1 cellular context compared by ENCODE assay signal in the genomic region with DNA sequence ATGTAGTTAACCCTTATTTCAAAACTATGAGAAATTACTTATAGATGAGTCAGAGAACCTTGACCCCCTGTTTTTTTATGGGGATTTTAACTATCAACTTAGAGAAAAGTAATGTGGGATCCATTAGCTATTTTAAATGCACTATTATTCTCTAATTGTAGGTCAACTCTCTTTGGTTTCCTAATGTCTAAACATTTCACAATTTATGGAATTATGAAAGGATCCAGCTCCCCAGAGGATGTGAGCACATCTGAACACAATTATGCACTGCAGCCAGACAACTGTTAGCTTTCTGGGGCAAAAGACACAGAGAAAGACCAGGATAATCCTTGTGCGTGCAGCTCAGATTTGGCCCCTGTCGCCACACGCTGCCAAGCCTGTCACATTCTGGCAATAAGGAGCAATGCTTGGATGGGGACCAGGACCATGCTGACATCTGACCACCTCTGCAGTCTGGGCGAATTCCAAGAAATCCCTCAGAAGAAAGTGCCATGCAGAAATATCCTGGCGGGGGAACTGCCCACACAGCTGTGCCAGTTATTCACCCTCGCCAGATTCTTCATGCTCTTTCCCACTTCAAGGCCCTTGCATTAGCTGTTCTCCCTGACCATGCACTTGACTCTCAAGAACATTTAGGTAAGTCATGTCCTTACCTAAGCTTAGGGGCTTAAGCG.
TF ChIP-seq lines count a peak whose summit lies in the region.

No MANE protein-coding gene starts in this region.

TF ChIP-seq in IMR-90, 13 proteins besides CTCF, POLR2A, EP300 and RAD21:
- TF ChIP-seq, protein P1, sequence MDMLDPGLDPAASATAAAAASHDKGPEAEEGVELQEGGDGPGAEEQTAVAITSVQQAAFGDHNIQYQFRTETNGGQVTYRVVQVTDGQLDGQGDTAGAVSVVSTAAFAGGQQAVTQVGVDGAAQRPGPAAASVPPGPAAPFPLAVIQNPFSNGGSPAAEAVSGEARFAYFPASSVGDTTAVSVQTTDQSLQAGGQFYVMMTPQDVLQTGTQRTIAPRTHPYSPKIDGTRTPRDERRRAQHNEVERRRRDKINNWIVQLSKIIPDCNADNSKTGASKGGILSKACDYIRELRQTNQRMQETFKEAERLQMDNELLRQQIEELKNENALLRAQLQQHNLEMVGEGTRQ (IDR thresholded peaks at IDR 0.05; ENCODE audit: low read depth, low read length) = no peak
- TF ChIP-seq CEBPB (IDR thresholded peaks at IDR 0.05; ENCODE audit: low read depth, low read length) (peak; percentile 79), NFE2L2 (IDR thresholded peaks at IDR 0.05; ENCODE audit: low read depth, low read length) (no peak)
